In genomic region chr4:76301068-76301774, GRCh38 we compare ENCODE assay signal across 1 cellular context.
TF ChIP-seq lines count a peak whose summit lies in the region.

No MANE protein-coding gene starts in this region.

TF ChIP-seq in HEK293, 187 proteins besides CTCF, POLR2A, EP300 and RAD21 (continued from another document and continues in another):
- 0 out of 2 replicates have a peak, but pooled peaks have one; percentile 21 for TF ChIP-seq TSHZ1 (tag by site-specific recombination; IDR thresholded peaks at IDR 0.05; ENCODE audit: borderline replicate concordance)
- TF ChIP-seq HOXD13 (CRISPR knock-in tag; IDR thresholded peaks at IDR 0.05; ENCODE audit: borderline replicate concordance): no peak
- TF ChIP-seq ZNF10 (tag by site-specific recombination; IDR thresholded peaks at IDR 0.05): peak; percentile 85
- TF ChIP-seq PRDM10 (tag by site-specific recombination; IDR thresholded peaks at IDR 0.05): peak; percentile 83
- TF ChIP-seq PRDM4 (tag by site-specific recombination; IDR thresholded peaks at IDR 0.05): 0 out of 2 replicates have a peak, but pooled peaks have one; percentile 44
- no peak for TF ChIP-seq ELK4 (IDR thresholded peaks at IDR 0.05; ENCODE audit: borderline replicate concordance, low read depth, low read length)
- TF ChIP-seq MEIS1 (CRISPR knock-in tag; IDR thresholded peaks at IDR 0.05; ENCODE audit: borderline replicate concordance): no peak
- no peak for TF ChIP-seq ZNF211 (tag by site-specific recombination; IDR thresholded peaks at IDR 0.05; ENCODE audit: low read depth)
- no peak for TF ChIP-seq PBX3 (CRISPR knock-in tag; IDR thresholded peaks at IDR 0.05)
- no peak for TF ChIP-seq ZNF514 (tag by site-specific recombination; IDR thresholded peaks at IDR 0.05)
- no peak for TF ChIP-seq ZNF223 (tag by site-specific recombination; IDR thresholded peaks at IDR 0.05)
- TF ChIP-seq ZNF561 (tag by site-specific recombination; IDR thresholded peaks at IDR 0.05; ENCODE audit: borderline replicate concordance): 0 out of 2 replicates have a peak, but pooled peaks have one; percentile 45
- TF ChIP-seq KLF16 (tag by site-specific recombination; IDR thresholded peaks at IDR 0.05): no peak
- no peak for TF ChIP-seq ZNF558 (tag by site-specific recombination; IDR thresholded peaks at IDR 0.05)
- no peak for TF ChIP-seq ZNF239 (tag by site-specific recombination; IDR thresholded peaks at IDR 0.05)
- TF ChIP-seq ZNF571 (tag by site-specific recombination; IDR thresholded peaks at IDR 0.05): no peak
- no peak for TF ChIP-seq ZNF513 (tag by site-specific recombination; IDR thresholded peaks at IDR 0.05)
- TF ChIP-seq ZBTB48 (tag by site-specific recombination; IDR thresholded peaks at IDR 0.05): no peak
- TF ChIP-seq ZBTB11 (tag by site-specific recombination; conservative IDR thresholded peaks at IDR 0.05; ENCODE audit: low read depth): no peak
- no peak for TF ChIP-seq ZNF350 (tag by site-specific recombination; IDR thresholded peaks at IDR 0.05)
- TF ChIP-seq ZNF133 (tag by site-specific recombination; IDR thresholded peaks at IDR 0.05): no peak
- TF ChIP-seq ZNF549 (tag by site-specific recombination; IDR thresholded peaks at IDR 0.05): no peak
- TF ChIP-seq ZNF26 (tag by site-specific recombination; IDR thresholded peaks at IDR 0.05): no peak
- 0 out of 2 replicates have a peak, but pooled peaks have one; percentile 21 for TF ChIP-seq HIC1 (tag by site-specific recombination; IDR thresholded peaks at IDR 0.05)
- TF ChIP-seq ZNF645 (tag by site-specific recombination; IDR thresholded peaks at IDR 0.05): no peak
- TF ChIP-seq ZNF670 (tag by site-specific recombination; IDR thresholded peaks at IDR 0.05; ENCODE audit: low read depth): no peak
- no peak for TF ChIP-seq ZBTB44 (tag by site-specific recombination; IDR thresholded peaks at IDR 0.05)
